ENCODE assay signal across 14 cellular contexts in genomic region chr2:198100323-198100722, GRCh38.
DNase-seq lines count a peak whose midpoint lies in the region; ATAC-seq and TF ChIP-seq lines count a peak whose summit lies in the region.
"Had no signal": no experiment of that assay in that cellular context is flagged by ENCODE, and none has a peak within 500 bp of the region (broad histone marks: within the 10 kb centered on the region; RNA-seq: fewer than 3 reads in every experiment).

No MANE protein-coding gene starts in this region.

- DNase-seq in activated naive CD4-positive, alpha-beta T cell treated with anti-CD3 and anti-CD28 coated beads, Interleukin-2, amount 50 U/mL, for 72 hours (ENCODE audit: low spot score in 2 of 2): no peak
- DNase-seq in activated naive CD4-positive, alpha-beta T cell treated with Interleukin-2 at 50 U/mL for 16 hours: no peak
- peak; percentile 6 to 59 for DNase-seq in foreskin fibroblast
- DNase-seq in tibial artery: no peak
- DNase-seq in sigmoid colon: no peak
- DNase-seq: hypothalamus, SJCRH30 had no signal

- peak; percentile 18 to 47 for ATAC-seq in activated naive CD4-positive, alpha-beta T cell treated with anti-CD3 and anti-CD28 coated beads, Interleukin-2, amount 50 U/mL, for 72 hours
- ATAC-seq in activated T-helper 17 cell treated with anti-CD3 and anti-CD28 coated beads, Interleukin-2, amount 50 U/mL, for 72 hours (replicated peaks): peak; percentile 59
- no peak for ATAC-seq in HG02970 (IDR thresholded peaks at IDR 0.05; ENCODE audit: low FRiP score, unreplicated experiment)
- ATAC-seq in GM18858 (IDR thresholded peaks at IDR 0.05; ENCODE audit: unreplicated experiment): no peak
- ATAC-seq: sciatic nerve had no signal

- no peaks in the 10 kb centered on the region for H3K27me3 ChIP-seq in tibial artery
- H3K27me3 ChIP-seq in sigmoid colon: no peaks in the 10 kb centered on the region
- H3K27me3 ChIP-seq: SJCRH30 had no signal

- H3K36me3 ChIP-seq in tibial artery: peaks cover 0 to 4% (median 0%) of the 10 kb centered on the region in 3 donors
- peaks cover 0 to 5% (median 0%) of the 10 kb centered on the region in 4 donors for H3K36me3 ChIP-seq in sigmoid colon
- H3K36me3 ChIP-seq: SJCRH30 had no signal

- TF ChIP-seq CTCF in foreskin fibroblast (IDR thresholded peaks at IDR 0.05; ENCODE audit: low read depth, low read length) (no peak), tibial artery (IDR thresholded peaks at IDR 0.05) (no peak), sigmoid colon (IDR thresholded peaks at IDR 0.05) (no peak)

- H3K9me3 ChIP-seq in tibial artery (no peaks in the 10 kb centered on the region), sigmoid colon (no peaks in the 10 kb centered on the region)
- H3K9me3 ChIP-seq: SJCRH30 had no signal

- WGBS in sigmoid colon, 2 donors: 74 to 83% methylated on average over 1 of the region's 1 CpG

- H3K27ac ChIP-seq in tibial artery: peak overlapping the region; percentile 14 to 21
- H3K27ac ChIP-seq in sigmoid colon: peak overlapping the region in 1 of 4 donors; percentile 12
- H3K27ac ChIP-seq: SJCRH30 had no signal

- H3K36me3 Mint-ChIP-seq in activated naive CD4-positive, alpha-beta T cell treated with anti-CD3 and anti-CD28 coated beads, Interleukin-2, amount 50 U/mL, for 72 hours: peaks cover 11 to 17% of the 10 kb centered on the region in 2 donors
- H3K36me3 Mint-ChIP-seq in activated T-helper 17 cell treated with anti-CD3 and anti-CD28 coated beads, Interleukin-2, amount 50 U/mL, for 72 hours (ENCODE audit: low read depth): peaks cover 29% of the 10 kb centered on the region

- no peak for TF ChIP-seq POLR2A in sigmoid colon (IDR thresholded peaks at IDR 0.05)

- H3K4me1 Mint-ChIP-seq in activated T-helper 17 cell treated with anti-CD3 and anti-CD28 coated beads, Interleukin-2, amount 50 U/mL, for 72 hours: peaks cover 7% of the 10 kb centered on the region
- H3K4me1 Mint-ChIP-seq: central memory CD8-positive, alpha-beta T cell had no signal

- H3K4me1 ChIP-seq in tibial artery (peaks cover 0 to 59% (median 6%) of the 10 kb centered on the region in 4 donors), sigmoid colon (peaks cover 0 to 9% (median 6%) of the 10 kb centered on the region in 4 donors)
- H3K4me1 ChIP-seq: SJCRH30 had no signal

- no peak overlapping the region for H3K4me3 Mint-ChIP-seq in activated T-helper 17 cell treated with anti-CD3 and anti-CD28 coated beads, Interleukin-2, amount 50 U/mL, for 72 hours
- H3K4me3 Mint-ChIP-seq: central memory CD8-positive, alpha-beta T cell; nephron; stimulated activated naive CD8-positive, alpha-beta T cell treated with anti-CD3 and anti-CD28 coated beads, Interleukin-15, Interleukin-2, amounts not matched to agents 100 ng/mL and 50 ng/mL, for 24 hours had no signal

- H3K9me3 Mint-ChIP-seq in activated naive CD4-positive, alpha-beta T cell treated with anti-CD3 and anti-CD28 coated beads, Interleukin-2, amount 50 U/mL, for 72 hours: no peaks in the 10 kb centered on the region
- no peaks in the 10 kb centered on the region for H3K9me3 Mint-ChIP-seq in activated T-helper 17 cell treated with anti-CD3 and anti-CD28 coated beads, Interleukin-2, amount 50 U/mL, for 72 hours
- H3K9me3 Mint-ChIP-seq: central memory CD8-positive, alpha-beta T cell; nephron; stimulated activated naive CD8-positive, alpha-beta T cell treated with anti-CD3 and anti-CD28 coated beads, Interleukin-15, Interleukin-2, amounts not matched to agents 100 ng/mL and 50 ng/mL, for 24 hours had no signal

- intact Hi-C loops in tibial artery (cut with DNase I; ENCODE audit: low total_unique reads): no loop called here
- intact Hi-C loops in sigmoid colon (cut with DNase I): no loop called here

- H3K27me3 Mint-ChIP-seq in activated T-helper 17 cell treated with anti-CD3 and anti-CD28 coated beads, Interleukin-2, amount 50 U/mL, for 72 hours: no peaks in the 10 kb centered on the region
- H3K27me3 Mint-ChIP-seq: central memory CD8-positive, alpha-beta T cell; stimulated activated naive CD8-positive, alpha-beta T cell treated with anti-CD3 and anti-CD28 coated beads, Interleukin-15, Interleukin-2, amounts not matched to agents 100 ng/mL and 50 ng/mL, for 24 hours had no signal

- H3K4me3 ChIP-seq in foreskin fibroblast (ENCODE audit: low read depth in 1 of 2, low read length in 2 of 2) (no peak overlapping the region), tibial artery (no peak overlapping the region), sigmoid colon (no peak overlapping the region)
- H3K4me3 ChIP-seq: SJCRH30 had no signal

- H3K27ac Mint-ChIP-seq in activated naive CD4-positive, alpha-beta T cell treated with anti-CD3 and anti-CD28 coated beads, Interleukin-2, amount 50 U/mL, for 72 hours: peak overlapping the region in 1 of 2 donors; percentile 20
- H3K27ac Mint-ChIP-seq in activated T-helper 17 cell treated with anti-CD3 and anti-CD28 coated beads, Interleukin-2, amount 50 U/mL, for 72 hours: peak overlapping the region; percentile 1
- H3K27ac Mint-ChIP-seq: nephron; stimulated activated naive CD8-positive, alpha-beta T cell treated with anti-CD3 and anti-CD28 coated beads, Interleukin-15, Interleukin-2, amounts not matched to agents 100 ng/mL and 50 ng/mL, for 24 hours had no signal

- no peak for TF ChIP-seq EP300 in sigmoid colon (IDR thresholded peaks at IDR 0.05)

Comparison
In these comparisons a context has a peak if more than half of its experiments do, and no peak if none do; other contexts are left out.
1. ATAC-seq: peak in activated naive CD4-positive, alpha-beta T cell treated with anti-CD3 and anti-CD28 coated beads, Interleukin-2, amount 50 U/mL, for 72 hours (2 of 2) and activated T-helper 17 cell treated with anti-CD3 and anti-CD28 coated beads, Interleukin-2, amount 50 U/mL, for 72 hours (single experiment); none in HG02970 (single experiment) and GM18858 (single experiment).
2. DNase-seq: peak in foreskin fibroblast (2 of 2); none in activated naive CD4-positive, alpha-beta T cell treated with anti-CD3 and anti-CD28 coated beads, Interleukin-2, amount 50 U/mL, for 72 hours (0 of 2), activated naive CD4-positive, alpha-beta T cell treated with Interleukin-2 at 50 U/mL for 16 hours (single experiment), tibial artery (0 of 2) and sigmoid colon (single experiment).